Comparison of ENCODE assay signal across 18 cellular contexts in the genomic region with DNA sequence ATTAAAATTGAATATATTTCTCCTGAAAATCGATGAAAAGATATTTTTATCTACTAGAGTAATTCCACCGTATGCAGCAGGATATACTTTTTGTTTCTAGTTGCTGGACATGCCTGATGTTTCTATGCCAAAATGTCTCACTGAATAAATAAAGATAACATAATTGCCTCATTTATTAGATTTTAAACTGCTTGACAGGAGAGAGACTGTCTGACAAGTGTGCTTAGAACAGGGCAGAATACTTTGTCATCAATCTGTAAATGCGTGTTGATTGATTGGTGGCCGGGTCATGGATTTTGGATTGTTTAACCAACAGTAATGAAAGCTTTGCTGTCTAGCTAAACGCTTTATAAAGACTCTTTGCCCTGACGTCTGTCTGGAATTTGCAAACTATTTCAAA.
"Had no signal": no experiment of that assay in that cellular context is flagged by ENCODE, and none has a peak within 500 bp of the region (broad histone marks: within the 10 kb centered on the region; RNA-seq: fewer than 3 reads in every experiment).

No MANE protein-coding gene starts in this region.

- H3K9me3 ChIP-seq: MG63, SK-N-SH had no signal

- H3K4me3 ChIP-seq: MG63 had no signal

- ATAC-seq: Panc1 had no signal

- H3K27ac ChIP-seq: RWPE1 had no signal

- DNase-seq: KBM-7, MG63, NCI-H1092, NCI-H1105 treated with DMSO at 0.1 percent for 48 hours, NCI-H1436 treated with DMSO at 0.1 percent for 48 hours, NCI-H187, NCI-H2029, NCI-H2081 treated with DMSO at 0.1 percent for 48 hours, NCI-H2171, NCI-H226, NCI-H446, NCI-H510A, NCI-H526, SHP77, SK-N-SH, SW 1271 had no signal

- H3K36me3 ChIP-seq: MG63 had no signal
